In genomic region chr5:143244000-143244736, GRCh38 we compare ENCODE assay signal across 9 cellular contexts.
DNase-seq lines count a peak whose midpoint lies in the region; ATAC-seq and TF ChIP-seq lines count a peak whose summit lies in the region.
"Had no signal": no experiment of that assay in that cellular context is flagged by ENCODE, and none has a peak within 500 bp of the region (broad histone marks: within the 10 kb centered on the region; RNA-seq: fewer than 3 reads in every experiment).

No MANE protein-coding gene starts in this region.

- H4K20me1 ChIP-seq in fibroblast of lung (ENCODE audit: control insufficient read depth, extremely low read depth, insufficient read depth, low read length) (no peaks in the 10 kb centered on the region), osteoblast (ENCODE audit: insufficient read depth, low read length) (no peaks in the 10 kb centered on the region)

- H2AFZ ChIP-seq in fibroblast of lung (ENCODE audit: low read length) = peak overlapping the region; percentile 1
- H2AFZ ChIP-seq in osteoblast (ENCODE audit: low read length) = peak overlapping the region; percentile 41

- H3K79me2 ChIP-seq in fibroblast of lung (ENCODE audit: control insufficient read depth, insufficient read depth, low read length) (no peaks in the 10 kb centered on the region), osteoblast (ENCODE audit: insufficient read depth, low read length) (no peaks in the 10 kb centered on the region)

- CTCF ChIA-PET in CD4-positive, alpha-beta memory T cell (lab: Charles Lee; ENCODE audit: partially characterized antibody) = no interaction called here
- CTCF ChIA-PET in activated CD4-positive, alpha-beta memory T cell treated with anti-CD3 and anti-CD28 coated beads for 36 hours (lab: Charles Lee) = no interaction called here

- H3K27me3 Mint-ChIP-seq in CD4-positive, alpha-beta memory T cell = peaks cover 0 to 2% of the 10 kb centered on the region in 2 donors
- H3K27me3 Mint-ChIP-seq in activated CD4-positive, alpha-beta memory T cell treated with anti-CD3 and anti-CD28 coated beads for 36 hours = no peaks in the 10 kb centered on the region

- no peaks in the 10 kb centered on the region for H3K36me3 Mint-ChIP-seq in CD4-positive, alpha-beta memory T cell
- no peaks in the 10 kb centered on the region for H3K36me3 Mint-ChIP-seq in activated CD4-positive, alpha-beta memory T cell treated with anti-CD3 and anti-CD28 coated beads for 36 hours

- H3K4me2 ChIP-seq in fibroblast of lung (ENCODE audit: extremely low read depth, insufficient read depth, low read length) = peak overlapping the region; percentile 48
- H3K4me2 ChIP-seq in osteoblast (ENCODE audit: insufficient read depth, low read length) = peak overlapping the region; percentile 86

- ATAC-seq in GM19328 (IDR thresholded peaks at IDR 0.05; ENCODE audit: unreplicated experiment) = no peak

- no peaks in the 10 kb centered on the region for H3K27me3 ChIP-seq in fibroblast of lung (ENCODE audit: control insufficient read depth, insufficient read depth, low read length)
- H3K27me3 ChIP-seq in osteoblast (ENCODE audit: insufficient read depth, low read length) = no peaks in the 10 kb centered on the region
- H3K27me3 ChIP-seq in CD4-positive, alpha-beta memory T cell (ENCODE audit: insufficient read depth, low read length) = no peaks in the 10 kb centered on the region

- H3K27ac ChIP-seq in fibroblast of lung (ENCODE audit: insufficient read depth, low read length) = peak overlapping the region; percentile 90
- peak overlapping the region; percentile 99 for H3K27ac ChIP-seq in osteoblast (ENCODE audit: low read depth, low read length)
- no peak overlapping the region for H3K27ac ChIP-seq in CD4-positive, alpha-beta memory T cell (ENCODE audit: low read depth, low read length)

- H3K4me3 ChIP-seq in fibroblast of lung (replicated peaks in 1 of 4; ENCODE audit: control extremely low read depth in 1 of 4, insufficient read depth in 1 of 4, low read depth in 3 of 4, low read length in 4 of 4) (peak overlapping the region in 2 of 4 experiments; percentile 0 to 38), osteoblast (ENCODE audit: insufficient read depth, low read length) (peak overlapping the region; percentile 59)
- H3K4me3 ChIP-seq in CD4-positive, alpha-beta memory T cell (ENCODE audit: low read length in 2 of 2) = no peak overlapping the region

- intact Hi-C loops in CD4-positive, alpha-beta memory T cell (cut with micrococcal nuclease) = no loop called here
- intact Hi-C loops in activated CD4-positive, alpha-beta memory T cell treated with anti-CD3 and anti-CD28 coated beads for 36 hours (cut with micrococcal nuclease) = no loop called here

- H3K4me3 Mint-ChIP-seq in CD4-positive, alpha-beta memory T cell = no peak overlapping the region
- no peak overlapping the region for H3K4me3 Mint-ChIP-seq in activated CD4-positive, alpha-beta memory T cell treated with anti-CD3 and anti-CD28 coated beads for 36 hours

- POLR2A ChIA-PET in CD4-positive, alpha-beta memory T cell (lab: Charles Lee; ENCODE audit: partially characterized antibody) = no interaction called here
- POLR2A ChIA-PET in activated CD4-positive, alpha-beta memory T cell treated with anti-CD3 and anti-CD28 coated beads for 36 hours (lab: Charles Lee) = no interaction called here

- H3K27ac Mint-ChIP-seq in CD4-positive, alpha-beta memory T cell = no peak overlapping the region
- H3K27ac Mint-ChIP-seq in activated CD4-positive, alpha-beta memory T cell treated with anti-CD3 and anti-CD28 coated beads for 36 hours = no peak overlapping the region

- H3K4me1 Mint-ChIP-seq in CD4-positive, alpha-beta memory T cell = no peaks in the 10 kb centered on the region
- no peaks in the 10 kb centered on the region for H3K4me1 Mint-ChIP-seq in activated CD4-positive, alpha-beta memory T cell treated with anti-CD3 and anti-CD28 coated beads for 36 hours (ENCODE audit: low read depth)

- peak overlapping the region; percentile 47 for H3K9ac ChIP-seq in fibroblast of lung (ENCODE audit: insufficient read depth, low read length)

- no peaks in the 10 kb centered on the region for H3K9me3 ChIP-seq in fibroblast of lung (ENCODE audit: control insufficient read depth, insufficient read depth, low read depth, low read length)
- no peaks in the 10 kb centered on the region for H3K9me3 ChIP-seq in osteoblast (ENCODE audit: low read depth, low read length)
- no peaks in the 10 kb centered on the region for H3K9me3 ChIP-seq in CD4-positive, alpha-beta memory T cell (ENCODE audit: control insufficient read depth in 1 of 2, low read length in 2 of 2)

- no peak for TF ChIP-seq CTCF in AG09319 (IDR thresholded peaks at IDR 0.05; ENCODE audit: low read depth, low read length)
- TF ChIP-seq CTCF in fibroblast of lung (conservative IDR thresholded peaks at IDR 0.05 in 1 of 2, IDR thresholded peaks at IDR 0.05 in 1 of 2; ENCODE audit: low read depth in 1 of 2, low read length in 2 of 2) = no peak
- TF ChIP-seq CTCF in osteoblast (IDR thresholded peaks at IDR 0.05; ENCODE audit: extremely low read depth, low read depth, low read length) = no peak

- H3K36me3 ChIP-seq in fibroblast of lung (ENCODE audit: control insufficient read depth, insufficient read depth, low read length) (no peaks in the 10 kb centered on the region), osteoblast (ENCODE audit: insufficient read depth, low read length) (no peaks in the 10 kb centered on the region)
- no peaks in the 10 kb centered on the region for H3K36me3 ChIP-seq in CD4-positive, alpha-beta memory T cell (ENCODE audit: insufficient read depth, low read length)

- peaks cover 45% of the 10 kb centered on the region for H3K4me1 ChIP-seq in fibroblast of lung (ENCODE audit: control insufficient read depth, extremely low read depth, insufficient read depth, low read length)
- peaks cover 56% of the 10 kb centered on the region for H3K4me1 ChIP-seq in osteoblast (ENCODE audit: insufficient read depth, low read length)
- no peaks in the 10 kb centered on the region for H3K4me1 ChIP-seq in CD4-positive, alpha-beta memory T cell (ENCODE audit: insufficient read depth, low read length)

- DNase-seq in AG09319 (ENCODE audit: extremely low read depth, low read depth) (peak; percentile 93), RPMI7951 (ENCODE audit: low read depth) (peak; percentile 98), fibroblast of lung (ENCODE audit: low read depth in 2 of 2) (peak; percentile 96 to 99), osteoblast (ENCODE audit: insufficient read length, low spot score, missing footprints) (peak; percentile 86), NCI-H1092 treated with DMSO at 0.1 percent for 48 hours (lab: John Stamatoyannopoulos, UW) (no peak)
- no peak for DNase-seq in CD4-positive, alpha-beta memory T cell
- no peak for DNase-seq in activated CD4-positive, alpha-beta memory T cell treated with anti-CD3 and anti-CD28 coated beads for 36 hours
- DNase-seq: activated CD4-positive, CD25-positive, alpha-beta regulatory T cell treated with anti-CD3 and anti-CD28 coated beads, Interleukin-2, amount 50 U/mL, for 72 hours had no signal

- H3K9me3 Mint-ChIP-seq in CD4-positive, alpha-beta memory T cell = peaks cover 0 to 4% (median 0%) of the 10 kb centered on the region in 8 donors
- H3K9me3 Mint-ChIP-seq in activated CD4-positive, alpha-beta memory T cell treated with anti-CD3 and anti-CD28 coated beads for 36 hours = peaks cover 10% of the 10 kb centered on the region

Comparison
In these comparisons a context has a peak if more than half of its experiments do, and no peak if none do; other contexts are left out.
1. DNase-seq: peak in AG09319 (single experiment), RPMI7951 (single experiment), fibroblast of lung (2 of 2) and osteoblast (single experiment); none in CD4-positive, alpha-beta memory T cell (0 of 5), NCI-H1092 treated with DMSO at 0.1 percent for 48 hours (single experiment) and activated CD4-positive, alpha-beta memory T cell treated with anti-CD3 and anti-CD28 coated beads for 36 hours (single experiment).